In genomic region chr13:44111701-44112100, GRCh38 we compare ENCODE assay signal across 1 cellular context.
TF ChIP-seq lines count a peak whose summit lies in the region.

No MANE protein-coding gene starts in this region.

TF ChIP-seq in H1, 55 proteins besides CTCF, POLR2A, EP300 and RAD21 (continued from another document):
- TF ChIP-seq NANOG (IDR thresholded peaks at IDR 0.05; ENCODE audit: insufficient read depth, low read depth, low read length, poor library complexity, severe bottlenecking) (no peak), EZH2 (IDR thresholded peaks at IDR 0.05; ENCODE audit: low read depth, low read length, severe bottlenecking) (no peak), RFX5 (IDR thresholded peaks at IDR 0.05; ENCODE audit: borderline replicate concordance, low read depth, low read length) (no peak), BCL11A (IDR thresholded peaks at IDR 0.05; ENCODE audit: low read depth in 2 of 2, low read length in 2 of 2) (no peak), SIRT6 (IDR thresholded peaks at IDR 0.05; ENCODE audit: low read length) (no peak), SUZ12 (IDR thresholded peaks at IDR 0.05; ENCODE audit: low read length) (no peak), HDAC2 (IDR thresholded peaks at IDR 0.05; ENCODE audit: borderline replicate concordance in 1 of 2, low read depth in 2 of 2, low read length in 2 of 2) (no peak), POU5F1 (IDR thresholded peaks at IDR 0.05; ENCODE audit: low read depth, low read length) (no peak)
TF ChIP-seq in H1: peak in this region for 0.
